ENCODE assay signal across 21 cellular contexts in the genomic region with DNA sequence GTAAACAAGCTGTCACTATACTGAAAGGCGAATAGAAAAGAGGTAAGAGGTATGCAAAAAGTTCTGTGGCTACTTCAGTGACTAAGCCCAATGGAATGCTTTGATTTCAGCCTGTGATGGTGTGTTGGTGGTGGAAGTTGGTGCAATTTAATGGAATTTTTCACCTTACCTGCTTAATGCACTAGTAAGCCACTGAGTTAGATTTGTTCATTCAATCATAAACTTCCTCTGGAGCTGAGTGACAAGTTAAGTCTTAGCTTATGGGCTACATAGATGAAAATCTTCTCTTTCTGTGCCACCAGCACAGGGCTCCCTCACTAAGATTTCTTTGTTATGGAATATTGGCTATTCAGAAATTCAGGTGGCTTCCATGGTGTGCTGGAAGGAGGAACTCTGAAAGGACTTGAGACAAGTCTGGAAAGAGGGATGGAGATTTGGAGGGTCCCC. TPM values are rescaled to one million over a fixed set of nuclear protein-coding genes. Genes with fewer than 3 reads are reported as not detected.
DNase-seq lines count a peak whose midpoint lies in the region; ATAC-seq, FAIRE-seq and TF ChIP-seq lines count a peak whose summit lies in the region.
"Had no signal": no experiment of that assay in that cellular context is flagged by ENCODE, and none has a peak within 500 bp of the region (broad histone marks: within the 10 kb centered on the region; RNA-seq: fewer than 3 reads in every experiment).

No MANE protein-coding gene starts in this region.

- H3K9me3 Mint-ChIP-seq in glutamatergic neuron (ENCODE audit: unreplicated experiment), result no peaks in the 10 kb centered on the region
- H3K9me3 Mint-ChIP-seq in stimulated activated naive B cell treated with anti-CD40 and anti-IgM and Interleukin-4, amounts not matched to agents 10 μg/mL and 1 μg/mL and 100 μg/mL, for 72 hours, result no peaks in the 10 kb centered on the region
- H3K9me3 Mint-ChIP-seq: activated T-helper 1 cell treated with anti-CD3 and anti-CD28 coated beads, Interleukin-12 subunit alpha, Interleukin-12 subunit beta, Interleukin-2, Interleukin-4 antibody, amounts not matched to agents 30 ng/mL and 10 ng/mL and 1 ng/mL, durations not matched to agents 14 hours and 24 hours and 36 hours; stimulated activated effector memory CD8-positive, alpha-beta T cell treated with anti-CD3 and anti-CD28 coated beads, Interleukin-12 subunit alpha, Interleukin-12 subunit beta, amount 100 ng/mL, for 72 hours had no signal

- H2AFZ ChIP-seq in neuronal stem cell (ENCODE audit: low read length), result peak overlapping the region; percentile 12

- FAIRE-seq in kidney (lab: Jason Lieb, UNC), result no peak

- H3K4me3 ChIP-seq in fibroblast of villous mesenchyme (ENCODE audit: low read depth, low read length) (no peak overlapping the region), neuronal stem cell (ENCODE audit: low read length in 2 of 2) (no peak overlapping the region), upper lobe of right lung (no peak overlapping the region), kidney (ENCODE audit: low read length in 2 of 2) (no peak overlapping the region)
- H3K4me3 ChIP-seq: BLaER1, gastroesophageal sphincter, uterus had no signal

- peaks cover 2% of the 10 kb centered on the region for H3K27me3 Mint-ChIP-seq in glutamatergic neuron (ENCODE audit: unreplicated experiment)
- peaks cover 19 to 21% of the 10 kb centered on the region in 2 donors for H3K27me3 Mint-ChIP-seq in stimulated activated naive B cell treated with anti-CD40 and anti-IgM and Interleukin-4, amounts not matched to agents 10 μg/mL and 1 μg/mL and 100 μg/mL, for 72 hours

- H2BK5ac ChIP-seq in neuronal stem cell (ENCODE audit: low read length), result no peak overlapping the region

- TF ChIP-seq CTCF in fibroblast of villous mesenchyme (IDR thresholded peaks at IDR 0.05; ENCODE audit: insufficient read depth, low read depth, low read length), result no peak
- no peak for TF ChIP-seq CTCF in upper lobe of right lung (IDR thresholded peaks at IDR 0.05)
- no peak for TF ChIP-seq CTCF in kidney (IDR thresholded peaks at IDR 0.05; ENCODE audit: borderline replicate concordance, extremely low read depth, insufficient read depth)
- no peak for TF ChIP-seq CTCF in glutamatergic neuron (IDR thresholded peaks at IDR 0.05; ENCODE audit: partially characterized antibody, unreplicated experiment)

- H3K4me2 ChIP-seq in neuronal stem cell (ENCODE audit: insufficient read depth, low read length, poor library complexity, severe bottlenecking), result no peak overlapping the region
- H3K4me2 ChIP-seq: BLaER1, KMS-11 had no signal

- H3K79me1 ChIP-seq in neuronal stem cell (ENCODE audit: low read depth, low read length), result no peaks in the 10 kb centered on the region

- peaks cover 5 to 6% of the 10 kb centered on the region in 2 donors for H3K4me1 ChIP-seq in neuronal stem cell (ENCODE audit: control insufficient read depth in 2 of 2, insufficient read depth in 1 of 2, low read depth in 1 of 2, low read length in 2 of 2)
- no peaks in the 10 kb centered on the region for H3K4me1 ChIP-seq in upper lobe of right lung
- no peaks in the 10 kb centered on the region for H3K4me1 ChIP-seq in kidney (ENCODE audit: control insufficient read depth in 1 of 2, insufficient read depth in 1 of 2, low read depth in 1 of 2, low read length in 2 of 2)
- H3K4me1 ChIP-seq: gastroesophageal sphincter, uterus had no signal

- no peak overlapping the region for H3K27ac ChIP-seq in neuronal stem cell (replicated peaks; ENCODE audit: low read length)
- H3K27ac ChIP-seq in upper lobe of right lung, result no peak overlapping the region
- H3K27ac ChIP-seq in kidney (ENCODE audit: low read depth in 2 of 2, low read length in 2 of 2), result no peak overlapping the region
- H3K27ac ChIP-seq: BLaER1, gastroesophageal sphincter, KMS-11, uterus had no signal

- no peak overlapping the region for H4K8ac ChIP-seq in neuronal stem cell (ENCODE audit: low read depth, low read length)

- H4K91ac ChIP-seq in neuronal stem cell (ENCODE audit: low read depth, low read length, poor library complexity), result no peak overlapping the region

- H3K36me3 ChIP-seq in neuronal stem cell (replicated peaks in 1 of 2; ENCODE audit: control insufficient read depth in 2 of 2, insufficient read depth in 2 of 2, low read length in 2 of 2) (no peaks in the 10 kb centered on the region), upper lobe of right lung (no peaks in the 10 kb centered on the region), kidney (ENCODE audit: control insufficient read depth in 1 of 2, insufficient read depth in 2 of 2, low read length in 2 of 2) (no peaks in the 10 kb centered on the region)
- H3K36me3 ChIP-seq: BLaER1, gastroesophageal sphincter, uterus had no signal

- intact Hi-C loops in upper lobe of right lung (cut with DNase I), result no loop called here
- intact Hi-C loops in kidney (cut with DNase I), result no loop called here

- H3K9me3 ChIP-seq in neuronal stem cell (replicated peaks in 1 of 2; ENCODE audit: control insufficient read depth in 2 of 2, insufficient read depth in 1 of 2, low read depth in 1 of 2, low read length in 2 of 2) (no peaks in the 10 kb centered on the region), upper lobe of right lung (no peaks in the 10 kb centered on the region), kidney (ENCODE audit: control insufficient read depth in 1 of 2, low read length in 2 of 2) (no peaks in the 10 kb centered on the region)
- H3K9me3 ChIP-seq: BLaER1, gastroesophageal sphincter, uterus had no signal

- ATAC-seq in SK-N-SH treated with all-trans-retinoic acid at 6 μM for 48 hours (peak; percentile 45; the same call in 2 of the 3 replicates), upper lobe of right lung (no peak)
- ATAC-seq in stimulated activated naive B cell treated with anti-CD40 and anti-IgM and Interleukin-4, amounts not matched to agents 10 μg/mL and 1 μg/mL and 100 μg/mL, for 72 hours (replicated peaks), result no peak
- ATAC-seq: gastroesophageal sphincter; naive thymus-derived CD4-positive, alpha-beta T cell; stimulated activated effector memory CD8-positive, alpha-beta T cell treated with anti-CD3 and anti-CD28 coated beads, Interleukin-12 subunit alpha, Interleukin-12 subunit beta, amount 100 ng/mL, for 72 hours had no signal

- H3K14ac ChIP-seq in neuronal stem cell (ENCODE audit: low read length), result no peak overlapping the region

- no peaks in the 10 kb centered on the region for H3K27me3 ChIP-seq in neuronal stem cell (ENCODE audit: control insufficient read depth in 3 of 3, insufficient read depth in 3 of 3, low read depth in 1 of 3, low read length in 3 of 3)
- H3K27me3 ChIP-seq in upper lobe of right lung, result no peaks in the 10 kb centered on the region
- H3K27me3 ChIP-seq: BLaER1, gastroesophageal sphincter, uterus had no signal

- H3K4me1 Mint-ChIP-seq in glutamatergic neuron (ENCODE audit: low read depth, unreplicated experiment), result no peaks in the 10 kb centered on the region
- H3K4me1 Mint-ChIP-seq in stimulated activated naive B cell treated with anti-CD40 and anti-IgM and Interleukin-4, amounts not matched to agents 10 μg/mL and 1 μg/mL and 100 μg/mL, for 72 hours, result peaks cover 5 to 8% of the 10 kb centered on the region in 2 donors
- H3K4me1 Mint-ChIP-seq: naive thymus-derived CD4-positive, alpha-beta T cell had no signal

- H3K36me3 Mint-ChIP-seq in glutamatergic neuron (ENCODE audit: unreplicated experiment), result no peaks in the 10 kb centered on the region
- H3K36me3 Mint-ChIP-seq in stimulated activated naive B cell treated with anti-CD40 and anti-IgM and Interleukin-4, amounts not matched to agents 10 μg/mL and 1 μg/mL and 100 μg/mL, for 72 hours, result no peaks in the 10 kb centered on the region
- H3K36me3 Mint-ChIP-seq: naive thymus-derived CD4-positive, alpha-beta T cell; stimulated activated effector memory CD8-positive, alpha-beta T cell treated with anti-CD3 and anti-CD28 coated beads, Interleukin-12 subunit alpha, Interleukin-12 subunit beta, amount 100 ng/mL, for 72 hours had no signal

- no peak overlapping the region for H2BK12ac ChIP-seq in neuronal stem cell (ENCODE audit: low read length)

- no peak overlapping the region for H3K27ac Mint-ChIP-seq in glutamatergic neuron (ENCODE audit: unreplicated experiment)
- no peak overlapping the region for H3K27ac Mint-ChIP-seq in stimulated activated naive B cell treated with anti-CD40 and anti-IgM and Interleukin-4, amounts not matched to agents 10 μg/mL and 1 μg/mL and 100 μg/mL, for 72 hours
- H3K27ac Mint-ChIP-seq: activated T-helper 1 cell treated with anti-CD3 and anti-CD28 coated beads, Interleukin-12 subunit alpha, Interleukin-12 subunit beta, Interleukin-2, Interleukin-4 antibody, amounts not matched to agents 30 ng/mL and 10 ng/mL and 1 ng/mL, durations not matched to agents 14 hours and 24 hours and 36 hours; naive thymus-derived CD4-positive, alpha-beta T cell; stimulated activated effector memory CD8-positive, alpha-beta T cell treated with anti-CD3 and anti-CD28 coated beads, Interleukin-12 subunit alpha, Interleukin-12 subunit beta, amount 100 ng/mL, for 72 hours had no signal

- no peak overlapping the region for H2BK120ac ChIP-seq in neuronal stem cell (ENCODE audit: low read depth, low read length)

- H3K18ac ChIP-seq in neuronal stem cell (ENCODE audit: low read length), result no peak overlapping the region

- no peak overlapping the region for H3K4me3 Mint-ChIP-seq in glutamatergic neuron (ENCODE audit: unreplicated experiment)
- H3K4me3 Mint-ChIP-seq in stimulated activated naive B cell treated with anti-CD40 and anti-IgM and Interleukin-4, amounts not matched to agents 10 μg/mL and 1 μg/mL and 100 μg/mL, for 72 hours, result no peak overlapping the region
- H3K4me3 Mint-ChIP-seq: activated T-helper 1 cell treated with anti-CD3 and anti-CD28 coated beads, Interleukin-12 subunit alpha, Interleukin-12 subunit beta, Interleukin-2, Interleukin-4 antibody, amounts not matched to agents 30 ng/mL and 10 ng/mL and 1 ng/mL, durations not matched to agents 14 hours and 24 hours and 36 hours; naive thymus-derived CD4-positive, alpha-beta T cell; stimulated activated effector memory CD8-positive, alpha-beta T cell treated with anti-CD3 and anti-CD28 coated beads, Interleukin-12 subunit alpha, Interleukin-12 subunit beta, amount 100 ng/mL, for 72 hours had no signal

- H3K9ac ChIP-seq in neuronal stem cell (ENCODE audit: low read depth, low read length, poor library complexity) (no peak overlapping the region), kidney (ENCODE audit: low read length in 2 of 2) (no peak overlapping the region)
- H3K9ac ChIP-seq: BLaER1, KMS-11 had no signal

- no CpG with 5 or more reads among the region's 1 CpG for WGBS in neuronal stem cell (ENCODE audit: extremely low coverage in 2 of 2, insufficient read length in 2 of 2, insufficient replicate concordance in 1 of 2), 2 donors

- DNase-seq in HS-27A (ENCODE audit: low read depth) (peak; percentile 17), fibroblast of villous mesenchyme (ENCODE audit: low read depth) (peak; percentile 1), neuronal stem cell (ENCODE audit: low spot score) (no peak), upper lobe of right lung (no peak), kidney (no peak), glutamatergic neuron (no peak)
- DNase-seq in stimulated activated naive B cell treated with anti-CD40 and anti-IgM and Interleukin-4, amounts not matched to agents 10 μg/mL and 1 μg/mL and 100 μg/mL, for 72 hours, result no peak
- DNase-seq: activated CD4-positive, alpha-beta T cell treated with anti-CD3 and anti-CD28 coated beads, Interleukin-2, amount 50 U/mL, for 1 hour; anterior cingulate cortex; naive thymus-derived CD4-positive, alpha-beta T cell; NCI-H1694; retina; uterus had no signal

- no peak overlapping the region for H2AK5ac ChIP-seq in neuronal stem cell (ENCODE audit: low read depth, low read length)

- H3K23ac ChIP-seq in neuronal stem cell (ENCODE audit: low read depth, low read length, poor library complexity), result no peak overlapping the region

- no peak overlapping the region for H3K4ac ChIP-seq in neuronal stem cell (ENCODE audit: low read length)

- no peak overlapping the region for H2BK15ac ChIP-seq in neuronal stem cell (ENCODE audit: low read length)

RNA-seq across cellular contexts. Expression of a gene that starts 8.3 kb away (rescaled TPM):
- total RNA-seq in fibroblast of villous mesenchyme (not detected in 2 replicates), upper lobe of right lung (not detected), kidney (0.19 TPM), glutamatergic neuron (ENCODE audit: unreplicated experiment) (684 TPM)
- 5.2 TPM for polyA plus RNA-seq in neuronal stem cell (2013, experiment 1 of 2)
- 5.1 TPM for polyA plus RNA-seq in neuronal stem cell (2013, experiment 2 of 2)
- not detected for polyA plus RNA-seq in kidney (ENCODE audit: insufficient read depth, low read depth, low replicate concordance)
- total RNA-seq: activated T-helper 1 cell treated with anti-CD3 and anti-CD28 coated beads, Interleukin-12 subunit alpha, Interleukin-12 subunit beta, Interleukin-2, Interleukin-4 antibody, amounts not matched to agents 30 ng/mL and 10 ng/mL and 1 ng/mL, durations not matched to agents 14 hours and 24 hours and 36 hours; dermis microvascular lymphatic vessel endothelial cell; liver; naive thymus-derived CD4-positive, alpha-beta T cell had no signal
- polyA plus RNA-seq: naive thymus-derived CD4-positive, alpha-beta T cell had no signal

Comparison
In these comparisons a context has a peak if more than half of its experiments do, and no peak if none do; other contexts are left out.
1. DNase-seq: peak in HS-27A (single experiment) and fibroblast of villous mesenchyme (single experiment); none in neuronal stem cell (single experiment), upper lobe of right lung (single experiment), kidney (single experiment), glutamatergic neuron (single experiment) and stimulated activated naive B cell treated with anti-CD40 and anti-IgM and Interleukin-4, amounts not matched to agents 10 μg/mL and 1 μg/mL and 100 μg/mL, for 72 hours (single experiment).
2. RNA of a gene that starts 8.3 kb away (total RNA-seq): 684 TPM in glutamatergic neuron (single experiment); 0.19 TPM in kidney (single experiment), not detected in upper lobe of right lung (single experiment) and not detected in fibroblast of villous mesenchyme; every median in the first group is over 100 times any median in the second.